ENCODE assay signal across 1 cellular context in the genomic region with DNA sequence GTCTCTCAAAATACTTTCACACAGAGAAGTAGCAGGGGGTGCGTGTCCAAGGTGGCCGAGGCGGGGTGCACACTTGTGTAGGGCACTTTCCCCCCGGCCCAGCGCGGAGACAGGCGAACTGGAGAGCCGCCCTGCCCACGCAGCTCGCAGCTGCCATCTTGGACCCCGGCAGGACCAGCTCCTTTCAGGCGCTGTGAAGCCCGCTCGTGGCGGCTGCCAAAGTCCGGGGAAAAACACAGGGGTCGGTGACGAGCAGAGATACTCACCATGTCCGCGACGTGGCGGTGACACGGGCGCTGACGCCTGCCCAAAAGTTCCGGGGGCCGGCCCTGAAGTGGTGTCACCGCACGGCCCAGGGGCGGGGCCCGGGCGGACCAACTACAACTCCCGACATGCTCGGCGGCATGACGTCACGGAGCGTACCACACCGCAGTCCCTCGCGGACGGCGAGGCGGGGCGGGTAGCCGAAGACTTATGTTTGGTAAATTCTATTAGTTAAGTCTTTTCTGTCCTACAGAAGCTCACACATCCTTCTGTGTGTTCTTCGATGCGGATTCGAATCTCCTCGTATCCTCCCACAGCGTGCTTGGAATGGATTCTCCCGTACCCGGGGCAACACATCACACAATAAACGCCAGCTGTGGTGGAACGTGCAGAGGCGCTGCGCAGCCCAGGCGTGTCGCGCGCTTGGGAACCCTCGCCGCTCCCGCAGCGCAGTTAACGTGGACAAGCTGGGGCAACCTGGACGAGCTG.
TF ChIP-seq lines count a peak whose summit lies in the region.

UFSP2 (minus strand) TSS at position 365 of the 753 bp plus-strand sequence; CDS start at position 269, 96 bp downstream.

TF ChIP-seq in K562, 482 proteins besides CTCF, POLR2A, EP300 and RAD21 (continued from another document and continues in another):
- TF ChIP-seq, protein P1, sequence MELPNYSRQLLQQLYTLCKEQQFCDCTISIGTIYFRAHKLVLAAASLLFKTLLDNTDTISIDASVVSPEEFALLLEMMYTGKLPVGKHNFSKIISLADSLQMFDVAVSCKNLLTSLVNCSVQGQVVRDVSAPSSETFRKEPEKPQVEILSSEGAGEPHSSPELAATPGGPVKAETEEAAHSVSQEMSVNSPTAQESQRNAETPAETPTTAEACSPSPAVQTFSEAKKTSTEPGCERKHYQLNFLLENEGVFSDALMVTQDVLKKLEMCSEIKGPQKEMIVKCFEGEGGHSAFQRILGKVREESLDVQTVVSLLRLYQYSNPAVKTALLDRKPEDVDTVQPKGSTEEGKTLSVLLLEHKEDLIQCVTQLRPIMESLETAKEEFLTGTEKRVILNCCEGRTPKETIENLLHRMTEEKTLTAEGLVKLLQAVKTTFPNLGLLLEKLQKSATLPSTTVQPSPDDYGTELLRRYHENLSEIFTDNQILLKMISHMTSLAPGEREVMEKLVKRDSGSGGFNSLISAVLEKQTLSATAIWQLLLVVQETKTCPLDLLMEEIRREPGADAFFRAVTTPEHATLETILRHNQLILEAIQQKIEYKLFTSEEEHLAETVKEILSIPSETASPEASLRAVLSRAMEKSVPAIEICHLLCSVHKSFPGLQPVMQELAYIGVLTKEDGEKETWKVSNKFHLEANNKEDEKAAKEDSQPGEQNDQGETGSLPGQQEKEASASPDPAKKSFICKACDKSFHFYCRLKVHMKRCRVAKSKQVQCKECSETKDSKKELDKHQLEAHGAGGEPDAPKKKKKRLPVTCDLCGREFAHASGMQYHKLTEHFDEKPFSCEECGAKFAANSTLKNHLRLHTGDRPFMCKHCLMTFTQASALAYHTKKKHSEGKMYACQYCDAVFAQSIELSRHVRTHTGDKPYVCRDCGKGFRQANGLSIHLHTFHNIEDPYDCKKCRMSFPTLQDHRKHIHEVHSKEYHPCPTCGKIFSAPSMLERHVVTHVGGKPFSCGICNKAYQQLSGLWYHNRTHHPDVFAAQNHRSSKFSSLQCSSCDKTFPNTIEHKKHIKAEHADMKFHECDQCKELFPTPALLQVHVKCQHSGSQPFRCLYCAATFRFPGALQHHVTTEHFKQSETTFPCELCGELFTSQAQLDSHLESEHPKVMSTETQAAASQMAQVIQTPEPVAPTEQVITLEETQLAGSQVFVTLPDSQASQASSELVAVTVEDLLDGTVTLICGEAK (IDR thresholded peaks at IDR 0.05), result peak; percentile 60
- TF ChIP-seq, protein P1 (CRISPR knock-in tag; IDR thresholded peaks at IDR 0.05), result no peak
- no peak for TF ChIP-seq KAT2B (IDR thresholded peaks at IDR 0.05; ENCODE audit: low read depth, low read length)
- no peak for TF ChIP-seq ID3 (CRISPR knock-in tag; IDR thresholded peaks at IDR 0.05)
- no peak for TF ChIP-seq ID3 (tag; IDR thresholded peaks at IDR 0.05)
- no peak for TF ChIP-seq XRCC3 (IDR thresholded peaks at IDR 0.05)
- no peak for TF ChIP-seq ZNF445 (CRISPR knock-in tag; IDR thresholded peaks at IDR 0.05; ENCODE audit: low read depth)
- TF ChIP-seq, protein P2, sequence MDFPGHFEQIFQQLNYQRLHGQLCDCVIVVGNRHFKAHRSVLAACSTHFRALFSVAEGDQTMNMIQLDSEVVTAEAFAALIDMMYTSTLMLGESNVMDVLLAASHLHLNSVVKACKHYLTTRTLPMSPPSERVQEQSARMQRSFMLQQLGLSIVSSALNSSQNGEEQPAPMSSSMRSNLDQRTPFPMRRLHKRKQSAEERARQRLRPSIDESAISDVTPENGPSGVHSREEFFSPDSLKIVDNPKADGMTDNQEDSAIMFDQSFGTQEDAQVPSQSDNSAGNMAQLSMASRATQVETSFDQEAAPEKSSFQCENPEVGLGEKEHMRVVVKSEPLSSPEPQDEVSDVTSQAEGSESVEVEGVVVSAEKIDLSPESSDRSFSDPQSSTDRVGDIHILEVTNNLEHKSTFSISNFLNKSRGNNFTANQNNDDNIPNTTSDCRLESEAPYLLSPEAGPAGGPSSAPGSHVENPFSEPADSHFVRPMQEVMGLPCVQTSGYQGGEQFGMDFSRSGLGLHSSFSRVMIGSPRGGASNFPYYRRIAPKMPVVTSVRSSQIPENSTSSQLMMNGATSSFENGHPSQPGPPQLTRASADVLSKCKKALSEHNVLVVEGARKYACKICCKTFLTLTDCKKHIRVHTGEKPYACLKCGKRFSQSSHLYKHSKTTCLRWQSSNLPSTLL (IDR thresholded peaks at IDR 0.05), result no peak
- no peak for TF ChIP-seq ZNF398 (CRISPR knock-in tag; IDR thresholded peaks at IDR 0.05)
- no peak for TF ChIP-seq ZNF586 (CRISPR knock-in tag; conservative IDR thresholded peaks at IDR 0.05)
- TF ChIP-seq ZNF280A (IDR thresholded peaks at IDR 0.05; ENCODE audit: low read depth, partially characterized antibody), result no peak
- TF ChIP-seq TOE1 (IDR thresholded peaks at IDR 0.05; ENCODE audit: borderline replicate concordance), result peak; percentile 78
- no peak for TF ChIP-seq TOE1 (CRISPR knock-in tag; IDR thresholded peaks at IDR 0.05; ENCODE audit: borderline replicate concordance, low read depth)
- 0 out of 2 replicates have a peak, but pooled peaks have one; percentile 38 for TF ChIP-seq PML (IDR thresholded peaks at IDR 0.05; ENCODE audit: low read length)
- no peak for TF ChIP-seq ZBTB34 (CRISPR knock-in tag; IDR thresholded peaks at IDR 0.05)
- TF ChIP-seq ZNF24 (IDR thresholded peaks at IDR 0.05), result no peak
- TF ChIP-seq TCF7 (IDR thresholded peaks at IDR 0.05; ENCODE audit: borderline replicate concordance), result peak; percentile 59; the same call in 1 of the 2 replicates
- TF ChIP-seq TAL1 (IDR thresholded peaks at IDR 0.05), result no peak
- TF ChIP-seq BMI1 (IDR thresholded peaks at IDR 0.05; ENCODE audit: low read length), result peak; percentile 72; the same call in 1 of the 2 replicates
- no peak for TF ChIP-seq DLX4 (CRISPR knock-in tag; IDR thresholded peaks at IDR 0.05)
- no peak for TF ChIP-seq RFX5 (IDR thresholded peaks at IDR 0.05; ENCODE audit: low read depth, low read length)
- TF ChIP-seq HDAC2 (IDR thresholded peaks at IDR 0.05), result no peak; the same call in 1 of the 2 replicates
- TF ChIP-seq MTA1 (IDR thresholded peaks at IDR 0.05; ENCODE audit: borderline replicate concordance), result no peak
- no peak for TF ChIP-seq ATF6 (CRISPR knock-in tag; IDR thresholded peaks at IDR 0.05)
- 0 out of 2 replicates have a peak, but pooled peaks have one; percentile 15 for TF ChIP-seq ZNF589 (CRISPR knock-in tag; IDR thresholded peaks at IDR 0.05; ENCODE audit: low read depth)
- no peak for TF ChIP-seq SMARCA5 (IDR thresholded peaks at IDR 0.05)
